ENCODE assay signal across 19 cellular contexts in the genomic region with DNA sequence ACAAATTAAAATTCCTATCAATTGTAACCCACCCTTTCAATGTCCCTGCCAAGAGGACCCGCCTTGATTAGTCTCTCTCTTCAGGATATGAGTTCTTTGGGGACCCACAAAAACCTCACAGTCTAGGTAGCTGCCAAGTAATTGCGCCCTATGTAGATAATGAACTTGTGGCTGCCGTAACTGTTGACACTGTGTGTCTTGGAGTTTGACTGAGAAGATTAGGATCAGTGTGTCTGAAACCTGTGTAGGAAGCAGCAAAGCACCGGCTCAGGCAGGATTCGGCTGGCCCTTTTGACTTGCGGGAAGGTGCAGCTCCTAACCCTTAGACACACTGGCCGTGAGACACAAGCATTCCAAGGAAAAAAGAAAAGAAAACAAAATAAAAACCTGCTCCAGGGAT. TPM values are rescaled to one million over a fixed set of nuclear protein-coding genes. Genes with fewer than 3 reads are reported as not detected.
DNase-seq lines count a peak whose midpoint lies in the region; ATAC-seq and TF ChIP-seq lines count a peak whose summit lies in the region.
"Had no signal": no experiment of that assay in that cellular context is flagged by ENCODE, and none has a peak within 500 bp of the region (broad histone marks: within the 10 kb centered on the region; RNA-seq: fewer than 3 reads in every experiment).

No MANE protein-coding gene starts in this region.

- TF ChIP-seq CTCF in right atrium auricular region (IDR thresholded peaks at IDR 0.05) (no peak), endothelial cell (IDR thresholded peaks at IDR 0.05; ENCODE audit: unreplicated experiment) (no peak)

- no peak overlapping the region for H3K18ac ChIP-seq in trophoblast cell (ENCODE audit: low read length)

- H3K9ac ChIP-seq in trophoblast cell (ENCODE audit: low read length): no peak overlapping the region

- no peak overlapping the region for H2BK12ac ChIP-seq in trophoblast cell (ENCODE audit: low read length)

- H3K9me3 ChIP-seq in right cardiac atrium (ENCODE audit: control insufficient read depth, low read length) (no peaks in the 10 kb centered on the region), right atrium auricular region (no peaks in the 10 kb centered on the region), trophoblast cell (ENCODE audit: insufficient read depth, low read depth, low read length) (no peaks in the 10 kb centered on the region)
- H3K9me3 ChIP-seq: A549, HAP-1 had no signal

- H3K4me3 Mint-ChIP-seq in endothelial cell (ENCODE audit: unreplicated experiment): peak overlapping the region; percentile 66
- H3K4me3 Mint-ChIP-seq: CD14-positive monocyte had no signal

- H3K4me1 ChIP-seq in right cardiac atrium (ENCODE audit: control insufficient read depth, insufficient read depth, low read length): peaks cover 6% of the 10 kb centered on the region
- peaks cover 0 to 5% of the 10 kb centered on the region in 2 donors for H3K4me1 ChIP-seq in right atrium auricular region
- peaks cover 0 to 9% of the 10 kb centered on the region in 2 experiments for H3K4me1 ChIP-seq in trophoblast cell (ENCODE audit: control insufficient read depth in 1 of 2, insufficient read depth in 2 of 2, low read length in 2 of 2)
- H3K4me1 ChIP-seq: A549, HAP-1 had no signal

- H4K91ac ChIP-seq in trophoblast cell (ENCODE audit: low read depth, low read length): no peak overlapping the region

- no peak overlapping the region for H2AFZ ChIP-seq in trophoblast cell (ENCODE audit: insufficient read depth, low read length, poor library complexity)

- no peak overlapping the region for H2BK5ac ChIP-seq in trophoblast cell (ENCODE audit: low read depth, low read length, poor library complexity)

- H3K4ac ChIP-seq in trophoblast cell (ENCODE audit: low read depth, low read length): no peak overlapping the region

- no peak overlapping the region for H2BK120ac ChIP-seq in trophoblast cell (ENCODE audit: insufficient read depth, low read length, poor library complexity)

- no peaks in the 10 kb centered on the region for H3K27me3 ChIP-seq in right cardiac atrium (ENCODE audit: control insufficient read depth, insufficient read depth)
- H3K27me3 ChIP-seq in right atrium auricular region: no peaks in the 10 kb centered on the region
- H3K27me3 ChIP-seq in trophoblast cell (ENCODE audit: insufficient read depth, low read length): no peaks in the 10 kb centered on the region

- no peak overlapping the region for H4K12ac ChIP-seq in trophoblast cell (ENCODE audit: low read depth, low read length)

- H3K27me3 Mint-ChIP-seq in endothelial cell (ENCODE audit: unreplicated experiment): no peaks in the 10 kb centered on the region

- H3K36me3 ChIP-seq in right atrium auricular region (peaks cover 29% of the 10 kb centered on the region), trophoblast cell (ENCODE audit: control insufficient read depth in 1 of 2, insufficient read depth in 2 of 2, low read length in 2 of 2) (peaks cover 3 to 5% of the 10 kb centered on the region in 2 experiments)

- H2AK5ac ChIP-seq in trophoblast cell (ENCODE audit: low read length): no peak overlapping the region

- H4K8ac ChIP-seq in trophoblast cell (ENCODE audit: low read depth, low read length): no peak overlapping the region

- H3K36me3 Mint-ChIP-seq in endothelial cell (ENCODE audit: low read depth, unreplicated experiment): peaks cover 33% of the 10 kb centered on the region

- peaks cover 15% of the 10 kb centered on the region for H3K4me1 Mint-ChIP-seq in endothelial cell (ENCODE audit: unreplicated experiment)
- H3K4me1 Mint-ChIP-seq: CD14-positive monocyte had no signal

- peak in 1 of 2 donors; percentile 73 for ATAC-seq in right cardiac atrium
- ATAC-seq: A549 had no signal

- no peak overlapping the region for H3K14ac ChIP-seq in trophoblast cell (ENCODE audit: low read length)

- H3K23ac ChIP-seq in trophoblast cell (ENCODE audit: low read length): no peak overlapping the region

- DNase-seq in right cardiac atrium: no peak
- DNase-seq in right atrium auricular region (ENCODE audit: low spot score): no peak
- DNase-seq in endothelial cell (ENCODE audit: low spot score): no peak
- peak; percentile 48 for DNase-seq in trophoblast cell
- peak; percentile 70 for DNase-seq in ureter (ENCODE audit: low spot score)
- no peak for DNase-seq in HK-2 (ENCODE audit: unreplicated experiment)
- no peak for DNase-seq in A172 (ENCODE audit: low spot score)
- DNase-seq in activated T-cell treated with anti-CD3 and anti-CD28 coated beads, Interleukin-2, amount 50 U/mL, for 48 hours: no peak
- DNase-seq: DMS53; KBM-7; NCI-H1048; NCI-H345; NCI-H526 treated with DMSO at 0.1 percent for 48 hours; NK-92 treated with Interleukin-12 subunit alpha and Interleukin-12 subunit beta, amount 100 ng/mL, for 24 hours; OCI-M1 had no signal

- no peak overlapping the region for H3K4me2 ChIP-seq in trophoblast cell (ENCODE audit: low read length)
- H3K4me2 ChIP-seq: A549 had no signal

- peak overlapping the region; percentile 31 for H3K27ac ChIP-seq in right cardiac atrium (ENCODE audit: low read length)
- no peak overlapping the region for H3K27ac ChIP-seq in right atrium auricular region
- no peak overlapping the region for H3K27ac ChIP-seq in trophoblast cell (ENCODE audit: low read depth, low read length)
- H3K27ac ChIP-seq: A549, HL-60 had no signal

- H3K4me3 ChIP-seq in right cardiac atrium (ENCODE audit: low read length): no peak overlapping the region
- H3K4me3 ChIP-seq in right atrium auricular region: no peak overlapping the region
- no peak overlapping the region for H3K4me3 ChIP-seq in trophoblast cell (ENCODE audit: low read depth, low read length)
- H3K4me3 ChIP-seq: A549, HAP-1 had no signal

- no peaks in the 10 kb centered on the region for H3K79me1 ChIP-seq in trophoblast cell (ENCODE audit: low read length)

- no peaks in the 10 kb centered on the region for H3K79me2 ChIP-seq in trophoblast cell (ENCODE audit: control insufficient read depth, insufficient read depth, low read length, poor library complexity)

- intact Hi-C loops in right cardiac atrium (cut with DNase I): no loop called here

- no peaks in the 10 kb centered on the region for H3K9me3 Mint-ChIP-seq in endothelial cell (ENCODE audit: unreplicated experiment)
- H3K9me3 Mint-ChIP-seq: CD14-positive monocyte had no signal

- WGBS in right cardiac atrium: 58% methylated on average over 7 of the region's 7 CpGs
- no CpG with 5 or more reads among the region's 7 CpGs for WGBS in trophoblast cell (ENCODE audit: extremely low coverage, insufficient coverage, insufficient read length)

- H3K27ac Mint-ChIP-seq in endothelial cell (ENCODE audit: unreplicated experiment): peak overlapping the region; percentile 70

RNA-seq across cellular contexts. Expression of a gene that starts 17.8 kb away (rescaled TPM):
- 1 to 10 TPM in 3 of 4 donors, under 1 TPM in 1; 0.19 to 3.3 (median 1.1) TPM for total RNA-seq in right cardiac atrium
- 1.2 TPM for polyA plus RNA-seq in right cardiac atrium
- total RNA-seq in right atrium auricular region: 1 to 10 TPM; 2.0 to 7.0 TPM
- total RNA-seq in endothelial cell (ENCODE audit: unreplicated experiment): 1.0 TPM
- polyA plus RNA-seq in trophoblast cell (2013): 0.72 and 0.75 TPM in 2 replicates
- total RNA-seq in ureter: 1.3 TPM
- total RNA-seq in A172 (2014; rRNA removed; shearing (Covaris generic)): 0.07 TPM in 1 of 2 replicates, not detected in the other
- polyA plus RNA-seq: CD14-positive monocyte had no signal

RNA-seq across cellular contexts. Expression of a gene that starts 38.4 kb away (rescaled TPM):
- total RNA-seq in right cardiac atrium (10 to 100 TPM; 14.6 to 20.6 (median 17.3) TPM), right atrium auricular region (10 to 100 TPM; 10.8 to 13.9 TPM), endothelial cell (ENCODE audit: unreplicated experiment) (150 TPM), ureter (30.7 TPM)
- polyA plus RNA-seq in right cardiac atrium: 11.1 TPM
- polyA plus RNA-seq in trophoblast cell (2013): 45.2 and 49.1 TPM in 2 replicates
- total RNA-seq in A172 (2014; rRNA removed; shearing (Covaris generic)): 48.7 and 50.5 TPM in 2 replicates

Comparison
In these comparisons a context has a peak if more than half of its experiments do, and no peak if none do; other contexts are left out.
1. DNase-seq: peak in trophoblast cell (2 of 2) and ureter (single experiment); none in right cardiac atrium (0 of 3), right atrium auricular region (single experiment), endothelial cell (single experiment), HK-2 (single experiment), A172 (single experiment) and activated T-cell treated with anti-CD3 and anti-CD28 coated beads, Interleukin-2, amount 50 U/mL, for 48 hours (0 of 2).